ENCODE assay signal across 10 cellular contexts in genomic region chr12:92297932-92298681, GRCh38.
A peak's percentile ranks its signal among the peaks of the same experiment; 100 is the strongest.
DNase-seq lines count a peak whose midpoint lies in the region; ATAC-seq and TF ChIP-seq lines count a peak whose summit lies in the region.
"Had no signal": no experiment of that assay in that cellular context is flagged by ENCODE, and none has a peak within 500 bp of the region (broad histone marks: within the 10 kb centered on the region; RNA-seq: fewer than 3 reads in every experiment).

No MANE protein-coding gene starts in this region.

- peak overlapping the region; percentile 88 for H3K27ac Mint-ChIP-seq in activated naive CD8-positive, alpha-beta T cell
- no peak overlapping the region for H3K27ac Mint-ChIP-seq in osteocyte (ENCODE audit: unreplicated experiment)
- H3K27ac Mint-ChIP-seq: mesothelial cell of epicardium had no signal

- no peak overlapping the region for H2BK120ac ChIP-seq in mesenchymal stem cell (ENCODE audit: low read depth, low read length)

- H3K4me3 ChIP-seq in mesenchymal stem cell (ENCODE audit: insufficient read depth in 1 of 2, low read depth in 1 of 2, low read length in 2 of 2), result peak overlapping the region in 1 of 2 experiments; percentile 57

- H4K91ac ChIP-seq in mesenchymal stem cell (ENCODE audit: low read length), result no peak overlapping the region

- H3K79me1 ChIP-seq in mesenchymal stem cell (replicated peaks; ENCODE audit: low read length, poor library complexity, severe bottlenecking), result no peaks in the 10 kb centered on the region

- no peak overlapping the region for H3K4ac ChIP-seq in mesenchymal stem cell (ENCODE audit: low read depth in 1 of 2, low read length in 2 of 2)

- H3K18ac ChIP-seq in mesenchymal stem cell (ENCODE audit: low read depth in 1 of 2, low read length in 2 of 2), result no peak overlapping the region

- peak; percentile 69 for DNase-seq in CD1c-positive myeloid dendritic cell (ENCODE audit: extremely low spot score)
- peak; percentile 62 for DNase-seq in mesenchymal stem cell
- no peak for DNase-seq in SKM-1 (lab: John Stamatoyannopoulos, UW; ENCODE audit: unreplicated experiment)
- DNase-seq in osteocyte (ENCODE audit: extremely low spot score, unreplicated experiment), result no peak
- DNase-seq in NCI-H510A treated with DMSO at 0.1 percent for 48 hours (lab: John Stamatoyannopoulos, UW), result no peak
- DNase-seq: NCI-H1092 treated with DMSO at 0.1 percent for 48 hours had no signal

- H2AK5ac ChIP-seq in mesenchymal stem cell (ENCODE audit: low read length, severe bottlenecking), result no peak overlapping the region

- H3K36me3 Mint-ChIP-seq in activated naive CD8-positive, alpha-beta T cell, result peaks cover 2% of the 10 kb centered on the region
- no peaks in the 10 kb centered on the region for H3K36me3 Mint-ChIP-seq in osteocyte (ENCODE audit: unreplicated experiment)
- H3K36me3 Mint-ChIP-seq: mesothelial cell of epicardium had no signal

- H2AFZ ChIP-seq in mesenchymal stem cell (ENCODE audit: low read depth, low read length), result no peak overlapping the region

- no peaks in the 10 kb centered on the region for H3K9me3 ChIP-seq in mesenchymal stem cell (ENCODE audit: control insufficient read depth, low read length)

- no peak overlapping the region for H2BK5ac ChIP-seq in mesenchymal stem cell (ENCODE audit: low read depth, low read length, poor library complexity, severe bottlenecking)

- H3K23ac ChIP-seq in mesenchymal stem cell (ENCODE audit: low read length in 2 of 2), result no peak overlapping the region

- no peak overlapping the region for H2BK15ac ChIP-seq in mesenchymal stem cell (ENCODE audit: low read depth, poor library complexity, severe bottlenecking)

- H3K36me3 ChIP-seq in mesenchymal stem cell (ENCODE audit: control insufficient read depth in 1 of 2, insufficient read depth in 2 of 2, low read depth in 1 of 2, low read length in 2 of 2), result no peaks in the 10 kb centered on the region

- H2BK12ac ChIP-seq in mesenchymal stem cell (ENCODE audit: low read length in 2 of 2), result no peak overlapping the region

- H3K14ac ChIP-seq in mesenchymal stem cell (ENCODE audit: low read length in 2 of 2), result no peak overlapping the region

- peak overlapping the region; percentile 85 for H3K9ac ChIP-seq in mesenchymal stem cell (ENCODE audit: low read length)

- no peaks in the 10 kb centered on the region for H3K9me3 Mint-ChIP-seq in activated naive CD8-positive, alpha-beta T cell (ENCODE audit: low read depth)
- no peaks in the 10 kb centered on the region for H3K9me3 Mint-ChIP-seq in osteocyte (ENCODE audit: unreplicated experiment)
- H3K9me3 Mint-ChIP-seq: mesothelial cell of epicardium had no signal

- H4K8ac ChIP-seq in mesenchymal stem cell (ENCODE audit: low read length), result no peak overlapping the region

- no peak overlapping the region for H3K27ac ChIP-seq in mesenchymal stem cell (ENCODE audit: low read length, poor library complexity, severe bottlenecking)

- H3K4me2 ChIP-seq in mesenchymal stem cell (ENCODE audit: low read length, poor library complexity, severe bottlenecking), result no peak overlapping the region

- no peaks in the 10 kb centered on the region for H3K4me1 ChIP-seq in mesenchymal stem cell (ENCODE audit: control insufficient read depth, insufficient read depth, low read depth, low read length)

- no peak for TF ChIP-seq CTCF in osteocyte (IDR thresholded peaks at IDR 0.05)

- no peaks in the 10 kb centered on the region for H3K27me3 Mint-ChIP-seq in activated naive CD8-positive, alpha-beta T cell
- no peaks in the 10 kb centered on the region for H3K27me3 Mint-ChIP-seq in osteocyte (ENCODE audit: unreplicated experiment)

- no peaks in the 10 kb centered on the region for H3K27me3 ChIP-seq in mesenchymal stem cell (ENCODE audit: control insufficient read depth in 1 of 2, insufficient read depth in 1 of 2, low read length in 2 of 2)

- ATAC-seq in HG02678 (IDR thresholded peaks at IDR 0.05; ENCODE audit: unreplicated experiment) (peak; percentile 50), HG02798 (IDR thresholded peaks at IDR 0.05; ENCODE audit: poor library complexity, unreplicated experiment) (no peak)

- peak overlapping the region; percentile 59 for H3K4me3 Mint-ChIP-seq in activated naive CD8-positive, alpha-beta T cell
- H3K4me3 Mint-ChIP-seq in osteocyte (ENCODE audit: unreplicated experiment), result no peak overlapping the region
- H3K4me3 Mint-ChIP-seq: mesothelial cell of epicardium had no signal

- 62% methylated on average over 6 of the region's 8 CpGs for WGBS in mesenchymal stem cell

- H3K4me1 Mint-ChIP-seq in activated naive CD8-positive, alpha-beta T cell (ENCODE audit: low read depth), result peaks cover 18% of the 10 kb centered on the region
- H3K4me1 Mint-ChIP-seq in osteocyte (ENCODE audit: unreplicated experiment), result peaks cover 7% of the 10 kb centered on the region

Comparison
In these comparisons a context has a peak if more than half of its experiments do, and no peak if none do; other contexts are left out.
1. DNase-seq: peak in CD1c-positive myeloid dendritic cell (single experiment) and mesenchymal stem cell (single experiment); none in SKM-1 (single experiment), osteocyte (single experiment) and NCI-H510A treated with DMSO at 0.1 percent for 48 hours (single experiment).